Comparison of ENCODE assay signal across 11 cellular contexts in genomic region chr5:9265391-9266287, GRCh38.
A peak's percentile ranks its signal among the peaks of the same experiment; 100 is the strongest.
DNase-seq lines count a peak whose midpoint lies in the region; ATAC-seq and TF ChIP-seq lines count a peak whose summit lies in the region.
"Had no signal": no experiment of that assay in that cellular context is flagged by ENCODE, and none has a peak within 500 bp of the region (broad histone marks: within the 10 kb centered on the region; RNA-seq: fewer than 3 reads in every experiment).

No MANE protein-coding gene starts in this region.

- no peak overlapping the region for H2AFZ ChIP-seq in neural progenitor cell (replicated peaks)

- peaks cover 6% of the 10 kb centered on the region for H3K27me3 Mint-ChIP-seq in neural progenitor cell (ENCODE audit: insufficient read depth, low read depth)
- H3K27me3 Mint-ChIP-seq in CD8-positive, alpha-beta T cell (ENCODE audit: low read depth): no peaks in the 10 kb centered on the region
- H3K27me3 Mint-ChIP-seq in activated naive CD4-positive, alpha-beta T cell treated with anti-CD3 and anti-CD28 coated beads for 36 hours (ENCODE audit: low read depth): no peaks in the 10 kb centered on the region

- H3K27ac ChIP-seq in RWPE2 (ENCODE audit: poor library complexity, severe bottlenecking) (peak overlapping the region; percentile 5), neural progenitor cell (no peak overlapping the region)
- no peak overlapping the region for H3K27ac ChIP-seq in CD8-positive, alpha-beta T cell (ENCODE audit: low read depth, low read length)

- H3K9me3 ChIP-seq in RWPE2 (ENCODE audit: severe bottlenecking) (no peaks in the 10 kb centered on the region), neural progenitor cell (ENCODE audit: low read depth) (no peaks in the 10 kb centered on the region)
- H3K9me3 ChIP-seq in CD8-positive, alpha-beta T cell (ENCODE audit: low read length): no peaks in the 10 kb centered on the region

- no peaks in the 10 kb centered on the region for H4K20me1 ChIP-seq in neural progenitor cell (ENCODE audit: low read depth)

- peaks cover 2% of the 10 kb centered on the region for H3K36me3 Mint-ChIP-seq in neural progenitor cell
- H3K36me3 Mint-ChIP-seq in CD8-positive, alpha-beta T cell: no peaks in the 10 kb centered on the region
- no peaks in the 10 kb centered on the region for H3K36me3 Mint-ChIP-seq in activated naive CD4-positive, alpha-beta T cell treated with anti-CD3 and anti-CD28 coated beads for 36 hours (ENCODE audit: low read depth)
- H3K36me3 Mint-ChIP-seq: naive B cell had no signal

- no peak overlapping the region for H3K4me3 ChIP-seq in RWPE2 (ENCODE audit: severe bottlenecking)
- no peak overlapping the region for H3K4me3 ChIP-seq in fibroblast of the aortic adventitia (ENCODE audit: low read depth, low read length)
- no peak overlapping the region for H3K4me3 ChIP-seq in neural progenitor cell
- H3K4me3 ChIP-seq in CD8-positive, alpha-beta T cell (ENCODE audit: low read depth, low read length): no peak overlapping the region

- H3K9me3 Mint-ChIP-seq in neural progenitor cell: peaks cover 4% of the 10 kb centered on the region
- peaks cover 7% of the 10 kb centered on the region for H3K9me3 Mint-ChIP-seq in CD8-positive, alpha-beta T cell
- H3K9me3 Mint-ChIP-seq in activated naive CD4-positive, alpha-beta T cell treated with anti-CD3 and anti-CD28 coated beads for 36 hours: peaks cover 3% of the 10 kb centered on the region

- no peaks in the 10 kb centered on the region for H3K79me2 ChIP-seq in neural progenitor cell (ENCODE audit: low read depth)

- DNase-seq in AG20443 (ENCODE audit: low spot score) (peak; percentile 88), RWPE2 (ENCODE audit: low spot score) (no peak), fibroblast of the aortic adventitia (ENCODE audit: low read depth) (peak; percentile 69), neural progenitor cell (ENCODE audit: low spot score) (peak; percentile 11), DMS79 treated with DMSO at 0.1 percent for 48 hours (lab: John Stamatoyannopoulos, UW) (no peak)
- DNase-seq in CD8-positive, alpha-beta T cell: no peak
- DNase-seq in activated CD4-positive, alpha-beta T cell treated with anti-CD3 and anti-CD28 coated beads for 48 hours: no peak
- DNase-seq in activated naive CD4-positive, alpha-beta T cell treated with anti-CD3 and anti-CD28 coated beads for 36 hours: no peak
- DNase-seq: activated CD4-positive, alpha-beta T cell treated with anti-CD3 and anti-CD28 coated beads, Interleukin-2, amount 50 U/mL, for 1 hour; dermis blood vessel endothelial cell; naive B cell had no signal

- POLR2A ChIA-PET in CD8-positive, alpha-beta T cell (lab: Charles Lee): no interaction called here

- peaks cover 4% of the 10 kb centered on the region for H3K4me1 Mint-ChIP-seq in neural progenitor cell
- no peaks in the 10 kb centered on the region for H3K4me1 Mint-ChIP-seq in CD8-positive, alpha-beta T cell (ENCODE audit: low read depth)
- H3K4me1 Mint-ChIP-seq in activated naive CD4-positive, alpha-beta T cell treated with anti-CD3 and anti-CD28 coated beads for 36 hours (ENCODE audit: low read depth): no peaks in the 10 kb centered on the region
- H3K4me1 Mint-ChIP-seq: naive B cell had no signal

- H3K4me1 ChIP-seq in RWPE2 (ENCODE audit: insufficient read depth, poor library complexity, severe bottlenecking) (peaks cover 6% of the 10 kb centered on the region), neural progenitor cell (no peaks in the 10 kb centered on the region)
- no peaks in the 10 kb centered on the region for H3K4me1 ChIP-seq in CD8-positive, alpha-beta T cell (ENCODE audit: insufficient read depth, low read length)

- ATAC-seq in RWPE2 (ENCODE audit: low read depth): peak; percentile 66
- no peak for ATAC-seq in CD8-positive, alpha-beta T cell

- H3F3A ChIP-seq in neural progenitor cell (ENCODE audit: low read depth): no peaks in the 10 kb centered on the region

- intact Hi-C loops in CD8-positive, alpha-beta T cell (cut with DNase I, micrococcal nuclease): no loop called here
- intact Hi-C loops in activated naive CD4-positive, alpha-beta T cell treated with anti-CD3 and anti-CD28 coated beads for 36 hours (cut with micrococcal nuclease): no loop called here

- H3K4me3 Mint-ChIP-seq in neural progenitor cell: no peak overlapping the region
- H3K4me3 Mint-ChIP-seq in CD8-positive, alpha-beta T cell: no peak overlapping the region
- H3K4me3 Mint-ChIP-seq in activated naive CD4-positive, alpha-beta T cell treated with anti-CD3 and anti-CD28 coated beads for 36 hours: no peak overlapping the region
- H3K4me3 Mint-ChIP-seq: naive B cell had no signal

- no peak for TF ChIP-seq CTCF in RWPE2 (IDR thresholded peaks at IDR 0.05; ENCODE audit: poor library complexity, severe bottlenecking)
- no peak for TF ChIP-seq CTCF in fibroblast of the aortic adventitia (IDR thresholded peaks at IDR 0.05; ENCODE audit: insufficient read depth, low read length)
- TF ChIP-seq CTCF in neural progenitor cell (IDR thresholded peaks at IDR 0.05): no peak
- TF ChIP-seq CTCF in CD8-positive, alpha-beta T cell (IDR thresholded peaks at IDR 0.05): no peak

- no peaks in the 10 kb centered on the region for H3K27me3 ChIP-seq in RWPE2 (ENCODE audit: insufficient read depth, poor library complexity, severe bottlenecking)
- no peaks in the 10 kb centered on the region for H3K27me3 ChIP-seq in neural progenitor cell
- no peaks in the 10 kb centered on the region for H3K27me3 ChIP-seq in CD8-positive, alpha-beta T cell (ENCODE audit: insufficient read depth, low read length)

- H3K36me3 ChIP-seq in RWPE2 (ENCODE audit: low read depth) (no peaks in the 10 kb centered on the region), neural progenitor cell (no peaks in the 10 kb centered on the region)
- H3K36me3 ChIP-seq in CD8-positive, alpha-beta T cell (ENCODE audit: insufficient read depth, low read length): no peaks in the 10 kb centered on the region

- CTCF ChIA-PET in CD8-positive, alpha-beta T cell (lab: Charles Lee): no interaction called here
- CTCF ChIA-PET in activated naive CD4-positive, alpha-beta T cell treated with anti-CD3 and anti-CD28 coated beads for 36 hours (lab: Charles Lee): no interaction called here

- H3K27ac Mint-ChIP-seq in neural progenitor cell: no peak overlapping the region
- H3K27ac Mint-ChIP-seq in CD8-positive, alpha-beta T cell: no peak overlapping the region
- H3K27ac Mint-ChIP-seq in activated naive CD4-positive, alpha-beta T cell treated with anti-CD3 and anti-CD28 coated beads for 36 hours: no peak overlapping the region

- H3K4me2 ChIP-seq in neural progenitor cell: no peak overlapping the region

- H3K9ac ChIP-seq in neural progenitor cell: no peak overlapping the region

Comparison
In these comparisons a context has a peak if more than half of its experiments do, and no peak if none do; other contexts are left out.
1. DNase-seq: peak in AG20443 (single experiment), fibroblast of the aortic adventitia (single experiment) and neural progenitor cell (single experiment); none in RWPE2 (single experiment), CD8-positive, alpha-beta T cell (0 of 7), DMS79 treated with DMSO at 0.1 percent for 48 hours (single experiment), activated CD4-positive, alpha-beta T cell treated with anti-CD3 and anti-CD28 coated beads for 48 hours (single experiment) and activated naive CD4-positive, alpha-beta T cell treated with anti-CD3 and anti-CD28 coated beads for 36 hours (single experiment).